In the genomic region with DNA sequence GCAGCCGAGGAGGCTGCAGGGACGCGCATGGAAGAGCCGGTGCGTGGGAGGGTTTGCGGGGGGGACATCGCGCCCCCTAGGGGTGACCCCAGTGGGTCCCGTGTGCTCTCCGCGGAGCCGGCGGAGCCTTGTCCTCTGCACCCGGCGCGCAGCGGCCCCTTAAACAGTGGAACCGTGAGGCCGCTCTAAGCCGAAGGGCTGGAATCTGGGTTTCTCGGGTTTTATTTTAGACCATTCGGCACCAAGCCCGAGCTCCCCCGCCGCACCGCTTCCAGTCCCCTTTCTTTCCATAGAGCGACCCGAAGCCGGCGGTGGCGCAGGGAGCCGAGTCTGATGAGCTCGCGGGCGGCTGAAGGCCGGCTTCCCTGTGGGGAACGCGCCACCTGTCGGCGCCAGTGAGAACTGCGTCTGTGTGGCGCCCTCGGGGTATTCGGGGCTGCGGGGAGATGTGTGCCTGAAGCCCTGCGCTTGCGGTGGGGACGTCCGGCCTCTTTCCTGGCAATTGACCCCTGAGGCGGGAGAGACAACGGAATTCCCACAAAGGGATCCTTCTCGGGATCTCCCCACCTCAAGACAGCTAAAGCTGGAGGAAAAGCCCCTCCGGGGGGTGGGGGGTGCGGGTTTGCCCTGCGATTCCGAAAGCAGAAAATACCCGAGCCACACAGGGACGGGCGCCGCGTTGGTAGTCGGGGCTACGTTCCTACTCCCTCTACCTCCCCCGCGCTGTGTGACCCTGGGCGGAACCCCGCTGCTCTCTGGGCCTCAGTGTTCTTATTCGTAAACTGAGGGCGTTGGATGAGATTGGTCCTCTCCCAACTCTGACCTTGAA, we compare ENCODE assay signal across 1 cellular context.
TF ChIP-seq lines count a peak whose summit lies in the region.

No MANE protein-coding gene starts in this region.

TF ChIP-seq in GM23338, 12 proteins besides CTCF, POLR2A, EP300 and RAD21 (continued from another document):
- TF ChIP-seq, protein P1, sequence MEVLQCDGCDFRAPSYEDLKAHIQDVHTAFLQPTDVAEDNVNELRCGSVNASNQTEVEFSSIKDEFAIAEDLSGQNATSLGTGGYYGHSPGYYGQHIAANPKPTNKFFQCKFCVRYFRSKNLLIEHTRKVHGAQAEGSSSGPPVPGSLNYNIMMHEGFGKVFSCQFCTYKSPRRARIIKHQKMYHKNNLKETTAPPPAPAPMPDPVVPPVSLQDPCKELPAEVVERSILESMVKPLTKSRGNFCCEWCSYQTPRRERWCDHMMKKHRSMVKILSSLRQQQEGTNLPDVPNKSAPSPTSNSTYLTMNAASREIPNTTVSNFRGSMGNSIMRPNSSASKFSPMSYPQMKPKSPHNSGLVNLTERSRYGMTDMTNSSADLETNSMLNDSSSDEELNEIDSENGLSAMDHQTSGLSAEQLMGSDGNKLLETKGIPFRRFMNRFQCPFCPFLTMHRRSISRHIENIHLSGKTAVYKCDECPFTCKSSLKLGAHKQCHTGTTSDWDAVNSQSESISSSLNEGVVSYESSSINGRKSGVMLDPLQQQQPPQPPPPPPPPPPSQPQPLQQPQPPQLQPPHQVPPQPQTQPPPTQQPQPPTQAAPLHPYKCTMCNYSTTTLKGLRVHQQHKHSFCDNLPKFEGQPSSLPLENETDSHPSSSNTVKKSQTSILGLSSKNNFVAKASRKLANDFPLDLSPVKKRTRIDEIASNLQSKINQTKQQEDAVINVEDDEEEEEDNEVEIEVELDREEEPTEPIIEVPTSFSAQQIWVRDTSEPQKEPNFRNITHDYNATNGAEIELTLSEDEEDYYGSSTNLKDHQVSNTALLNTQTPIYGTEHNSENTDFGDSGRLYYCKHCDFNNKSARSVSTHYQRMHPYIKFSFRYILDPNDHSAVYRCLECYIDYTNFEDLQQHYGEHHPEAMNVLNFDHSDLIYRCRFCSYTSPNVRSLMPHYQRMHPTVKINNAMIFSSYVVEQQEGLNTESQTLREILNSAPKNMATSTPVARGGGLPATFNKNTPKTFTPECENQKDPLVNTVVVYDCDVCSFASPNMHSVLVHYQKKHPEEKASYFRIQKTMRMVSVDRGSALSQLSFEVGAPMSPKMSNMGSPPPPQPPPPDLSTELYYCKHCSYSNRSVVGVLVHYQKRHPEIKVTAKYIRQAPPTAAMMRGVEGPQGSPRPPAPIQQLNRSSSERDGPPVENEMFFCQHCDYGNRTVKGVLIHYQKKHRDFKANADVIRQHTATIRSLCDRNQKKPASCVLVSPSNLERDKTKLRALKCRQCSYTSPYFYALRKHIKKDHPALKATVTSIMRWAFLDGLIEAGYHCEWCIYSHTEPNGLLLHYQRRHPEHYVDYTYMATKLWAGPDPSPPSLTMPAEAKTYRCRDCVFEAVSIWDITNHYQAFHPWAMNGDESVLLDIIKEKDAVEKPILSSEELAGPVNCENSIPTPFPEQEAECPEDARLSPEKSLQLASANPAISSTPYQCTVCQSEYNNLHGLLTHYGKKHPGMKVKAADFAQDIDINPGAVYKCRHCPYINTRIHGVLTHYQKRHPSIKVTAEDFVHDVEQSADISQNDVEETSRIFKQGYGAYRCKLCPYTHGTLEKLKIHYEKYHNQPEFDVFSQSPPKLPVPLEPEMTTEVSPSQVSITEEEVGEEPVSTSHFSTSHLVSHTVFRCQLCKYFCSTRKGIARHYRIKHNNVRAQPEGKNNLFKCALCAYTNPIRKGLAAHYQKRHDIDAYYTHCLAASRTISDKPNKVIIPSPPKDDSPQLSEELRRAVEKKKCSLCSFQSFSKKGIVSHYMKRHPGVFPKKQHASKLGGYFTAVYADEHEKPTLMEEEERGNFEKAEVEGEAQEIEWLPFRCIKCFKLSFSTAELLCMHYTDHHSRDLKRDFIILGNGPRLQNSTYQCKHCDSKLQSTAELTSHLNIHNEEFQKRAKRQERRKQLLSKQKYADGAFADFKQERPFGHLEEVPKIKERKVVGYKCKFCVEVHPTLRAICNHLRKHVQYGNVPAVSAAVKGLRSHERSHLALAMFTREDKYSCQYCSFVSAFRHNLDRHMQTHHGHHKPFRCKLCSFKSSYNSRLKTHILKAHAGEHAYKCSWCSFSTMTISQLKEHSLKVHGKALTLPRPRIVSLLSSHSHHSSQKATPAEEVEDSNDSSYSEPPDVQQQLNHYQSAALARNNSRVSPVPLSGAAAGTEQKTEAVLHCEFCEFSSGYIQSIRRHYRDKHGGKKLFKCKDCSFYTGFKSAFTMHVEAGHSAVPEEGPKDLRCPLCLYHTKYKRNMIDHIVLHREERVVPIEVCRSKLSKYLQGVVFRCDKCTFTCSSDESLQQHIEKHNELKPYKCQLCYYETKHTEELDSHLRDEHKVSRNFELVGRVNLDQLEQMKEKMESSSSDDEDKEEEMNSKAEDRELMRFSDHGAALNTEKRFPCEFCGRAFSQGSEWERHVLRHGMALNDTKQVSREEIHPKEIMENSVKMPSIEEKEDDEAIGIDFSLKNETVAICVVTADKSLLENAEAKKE (CRISPR knock-in tag; IDR thresholded peaks at IDR 0.05), result no peak
- TF ChIP-seq NANOG (IDR thresholded peaks at IDR 0.05; ENCODE audit: borderline replicate concordance) (no peak), EZH2 (IDR thresholded peaks at IDR 0.05; ENCODE audit: low read depth, unreplicated experiment) (peak; percentile 78)
- TF ChIP-seq, protein P2, sequence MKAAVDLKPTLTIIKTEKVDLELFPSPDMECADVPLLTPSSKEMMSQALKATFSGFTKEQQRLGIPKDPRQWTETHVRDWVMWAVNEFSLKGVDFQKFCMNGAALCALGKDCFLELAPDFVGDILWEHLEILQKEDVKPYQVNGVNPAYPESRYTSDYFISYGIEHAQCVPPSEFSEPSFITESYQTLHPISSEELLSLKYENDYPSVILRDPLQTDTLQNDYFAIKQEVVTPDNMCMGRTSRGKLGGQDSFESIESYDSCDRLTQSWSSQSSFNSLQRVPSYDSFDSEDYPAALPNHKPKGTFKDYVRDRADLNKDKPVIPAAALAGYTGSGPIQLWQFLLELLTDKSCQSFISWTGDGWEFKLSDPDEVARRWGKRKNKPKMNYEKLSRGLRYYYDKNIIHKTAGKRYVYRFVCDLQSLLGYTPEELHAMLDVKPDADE (IDR thresholded peaks at IDR 0.05), result no peak
